8 cellular contexts compared by ENCODE assay signal in the genomic region with DNA sequence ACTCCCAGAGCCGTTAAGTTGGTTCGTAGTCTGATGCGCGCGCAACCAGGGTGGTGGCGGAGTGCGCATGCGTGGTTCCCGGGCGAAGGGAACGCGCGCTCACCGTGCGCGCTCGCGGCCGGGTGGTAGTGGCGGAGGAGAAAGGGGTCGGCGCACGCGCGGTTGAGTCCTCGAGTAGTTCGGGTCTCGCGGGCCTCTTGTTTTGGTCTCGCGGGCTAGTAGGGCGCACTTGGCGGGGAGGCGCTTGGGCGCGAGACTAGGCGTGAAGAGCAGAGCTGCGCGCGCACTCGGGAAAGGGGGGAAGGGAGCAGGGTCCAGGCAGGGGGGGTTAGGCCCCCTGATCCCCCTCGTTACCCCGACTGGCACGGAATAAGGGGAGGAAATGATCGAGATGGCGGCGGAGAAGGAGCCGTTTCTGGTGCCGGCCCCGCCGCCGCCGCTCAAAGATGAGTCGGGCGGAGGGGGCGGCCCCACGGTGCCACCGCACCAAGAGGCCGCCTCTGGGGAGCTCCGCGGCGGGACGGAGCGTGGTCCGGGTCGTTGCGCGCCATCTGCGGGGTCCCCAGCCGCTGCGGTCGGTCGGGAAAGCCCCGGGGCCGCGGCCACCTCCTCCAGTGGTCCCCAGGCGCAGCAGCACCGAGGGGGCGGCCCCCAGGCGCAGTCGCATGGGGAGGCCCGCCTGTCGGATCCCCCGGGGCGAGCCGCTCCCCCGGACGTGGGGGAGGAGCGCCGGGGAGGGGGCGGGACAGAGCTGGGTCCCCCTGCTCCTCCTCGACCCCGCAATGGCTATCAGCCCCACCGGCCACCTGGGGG. TPM values are rescaled to one million over a fixed set of nuclear protein-coding genes. Genes with fewer than 3 reads are reported as not detected.
DNase-seq lines count a peak whose midpoint lies in the region; ATAC-seq, FAIRE-seq and TF ChIP-seq lines count a peak whose summit lies in the region.

A gene with protein sequence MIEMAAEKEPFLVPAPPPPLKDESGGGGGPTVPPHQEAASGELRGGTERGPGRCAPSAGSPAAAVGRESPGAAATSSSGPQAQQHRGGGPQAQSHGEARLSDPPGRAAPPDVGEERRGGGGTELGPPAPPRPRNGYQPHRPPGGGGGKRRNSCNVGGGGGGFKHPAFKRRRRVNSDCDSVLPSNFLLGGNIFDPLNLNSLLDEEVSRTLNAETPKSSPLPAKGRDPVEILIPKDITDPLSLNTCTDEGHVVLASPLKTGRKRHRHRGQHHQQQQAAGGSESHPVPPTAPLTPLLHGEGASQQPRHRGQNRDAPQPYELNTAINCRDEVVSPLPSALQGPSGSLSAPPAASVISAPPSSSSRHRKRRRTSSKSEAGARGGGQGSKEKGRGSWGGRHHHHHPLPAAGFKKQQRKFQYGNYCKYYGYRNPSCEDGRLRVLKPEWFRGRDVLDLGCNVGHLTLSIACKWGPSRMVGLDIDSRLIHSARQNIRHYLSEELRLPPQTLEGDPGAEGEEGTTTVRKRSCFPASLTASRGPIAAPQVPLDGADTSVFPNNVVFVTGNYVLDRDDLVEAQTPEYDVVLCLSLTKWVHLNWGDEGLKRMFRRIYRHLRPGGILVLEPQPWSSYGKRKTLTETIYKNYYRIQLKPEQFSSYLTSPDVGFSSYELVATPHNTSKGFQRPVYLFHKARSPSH (plus strand): TSS at position 195 of the 813 bp plus-strand sequence. CDS start 188 bp downstream, at position 383.

- DNase-seq in GF-D8 (lab: John Stamatoyannopoulos, UW), result peak; percentile 86
- DNase-seq in HFF-Myc (ENCODE audit: extremely low read depth, low read depth), result peak; percentile 73
- peak; percentile 99 for DNase-seq in NCI-H1092 (lab: John Stamatoyannopoulos, UW)
- DNase-seq in activated naive CD4-positive, alpha-beta T cell treated with anti-CD3 and anti-CD28 coated beads, Interleukin-2, amount 10 ng/mL, durations not matched to agents 7 days and 5 days, result peak; percentile 97
- peak; percentile 90 to 94 for DNase-seq in frontal cortex (ENCODE audit: low spot score in 2 of 2)

- H3K9me3 Mint-ChIP-seq in activated naive CD4-positive, alpha-beta T cell treated with anti-CD3 and anti-CD28 coated beads, Interleukin-2, amount 10 ng/mL, durations not matched to agents 7 days and 5 days, result no peaks in the 10 kb centered on the region

- peaks cover 26 to 35% of the 10 kb centered on the region in 2 experiments for H3K4me1 ChIP-seq in neutrophil (ENCODE audit: control insufficient read depth in 1 of 2, insufficient read depth in 1 of 2, low read depth in 1 of 2, low read length in 1 of 2)
- H3K4me1 ChIP-seq in subcutaneous abdominal adipose tissue (ENCODE audit: control insufficient read depth in 5 of 5, insufficient read depth in 5 of 5, low read length in 5 of 5), result peaks cover 5 to 48% (median 46%) of the 10 kb centered on the region in 5 donors

- H3K27ac Mint-ChIP-seq in activated naive CD4-positive, alpha-beta T cell treated with anti-CD3 and anti-CD28 coated beads, Interleukin-2, amount 10 ng/mL, durations not matched to agents 7 days and 5 days, result peak within 1 kb of the TSS; percentile 100

- H3K4me3 Mint-ChIP-seq in activated naive CD4-positive, alpha-beta T cell treated with anti-CD3 and anti-CD28 coated beads, Interleukin-2, amount 10 ng/mL, durations not matched to agents 7 days and 5 days, result peak within 1 kb of the TSS; percentile 96

- H3K4me3 ChIP-seq in HFF-Myc (replicated peaks; ENCODE audit: low read depth, low read length) (peak within 1 kb of the TSS; percentile 76), neutrophil (ENCODE audit: low read depth in 1 of 2, low read length in 1 of 2) (peak within 1 kb of the TSS; percentile 95 to 98), subcutaneous abdominal adipose tissue (ENCODE audit: low read depth in 1 of 5, low read length in 5 of 5) (peak within 1 kb of the TSS; percentile 83 to 90 (median 84))

- no peaks in the 10 kb centered on the region for H3K27me3 ChIP-seq in neutrophil
- H3K27me3 ChIP-seq in subcutaneous abdominal adipose tissue (ENCODE audit: control insufficient read depth in 5 of 5, insufficient read depth in 4 of 5, low read length in 5 of 5), result no peaks in the 10 kb centered on the region

- peak; percentile 68 for ATAC-seq in SK-N-SH treated with all-trans-retinoic acid at 6 μM for 48 hours

- H3K36me3 ChIP-seq in neutrophil (peaks cover 24% of the 10 kb centered on the region), subcutaneous abdominal adipose tissue (ENCODE audit: control insufficient read depth in 5 of 5, insufficient read depth in 5 of 5, low read length in 5 of 5) (peaks cover 0 to 29% (median 23%) of the 10 kb centered on the region in 5 donors)

- TF ChIP-seq CTCF in HFF-Myc (IDR thresholded peaks at IDR 0.05; ENCODE audit: low read depth, low read length, missing control alignments) (no peak), neutrophil (IDR thresholded peaks at IDR 0.05) (no peak)

- H3K27ac ChIP-seq in neutrophil (peak within 1 kb of the TSS; percentile 98), subcutaneous abdominal adipose tissue (ENCODE audit: low read depth, low read length) (peak within 1 kb of the TSS; percentile 95)

- H3K9me3 ChIP-seq in neutrophil, result no peaks in the 10 kb centered on the region
- no peaks in the 10 kb centered on the region for H3K9me3 ChIP-seq in subcutaneous abdominal adipose tissue (ENCODE audit: control insufficient read depth in 5 of 5, low read length in 5 of 5)

- CTCF ChIA-PET in activated naive CD4-positive, alpha-beta T cell treated with anti-CD3 and anti-CD28 coated beads, Interleukin-2, amount 10 ng/mL, durations not matched to agents 7 days and 5 days (lab: Charles Lee), result interaction anchor here (1.1 to 2.0 kb wide), 4 partner anchors 21 to 53 kb away, joined by 3 to 5 read pairs (median 3); no protein-coding TSS in a partner anchor

- peak within 1 kb of the TSS; percentile 77 to 94 (median 87) for H3K9ac ChIP-seq in subcutaneous abdominal adipose tissue (ENCODE audit: low read length in 5 of 5)

- FAIRE-seq in frontal cortex (lab: Jason Lieb, UNC), result no peak

- peaks cover 55% of the 10 kb centered on the region for H3K4me1 Mint-ChIP-seq in activated naive CD4-positive, alpha-beta T cell treated with anti-CD3 and anti-CD28 coated beads, Interleukin-2, amount 10 ng/mL, durations not matched to agents 7 days and 5 days

- H3K36me3 Mint-ChIP-seq in activated naive CD4-positive, alpha-beta T cell treated with anti-CD3 and anti-CD28 coated beads, Interleukin-2, amount 10 ng/mL, durations not matched to agents 7 days and 5 days, result peaks cover 50% of the 10 kb centered on the region

- H3K27me3 Mint-ChIP-seq in activated naive CD4-positive, alpha-beta T cell treated with anti-CD3 and anti-CD28 coated beads, Interleukin-2, amount 10 ng/mL, durations not matched to agents 7 days and 5 days, result peaks cover 23% of the 10 kb centered on the region

TF ChIP-seq in SK-N-SH treated with all-trans-retinoic acid at 6 μM for 48 hours, 23 proteins besides CTCF, POLR2A, EP300 and RAD21 (continues in another document):
- TF ChIP-seq PPARA (CRISPR knock-in tag; IDR thresholded peaks at IDR 0.05; ENCODE audit: borderline replicate concordance) (no peak), ZNF70 (CRISPR knock-in tag; IDR thresholded peaks at IDR 0.05) (no peak), BACH2 (CRISPR knock-in tag; IDR thresholded peaks at IDR 0.05; ENCODE audit: borderline replicate concordance) (no peak), GLIS3 (CRISPR knock-in tag; IDR thresholded peaks at IDR 0.05) (peak; percentile 44; the same call in 1 of the 2 replicates), RARB (CRISPR knock-in tag; IDR thresholded peaks at IDR 0.05) (no peak), ZNF565 (CRISPR knock-in tag; conservative IDR thresholded peaks at IDR 0.05; ENCODE audit: low read depth) (no peak), TOX (CRISPR knock-in tag; IDR thresholded peaks at IDR 0.05; ENCODE audit: borderline replicate concordance) (no peak), ZFP3 (CRISPR knock-in tag; IDR thresholded peaks at IDR 0.05) (peak; percentile 82; the same call in 1 of the 2 replicates), ZC3H10 (CRISPR knock-in tag; IDR thresholded peaks at IDR 0.05) (0 out of 2 replicates have a peak, but pooled peaks have one; percentile 33), ZNF8 (CRISPR knock-in tag; IDR thresholded peaks at IDR 0.05) (no peak), ARNTL (CRISPR knock-in tag; IDR thresholded peaks at IDR 0.05; ENCODE audit: borderline replicate concordance, low read depth) (no peak), TCF4 (CRISPR knock-in tag; IDR thresholded peaks at IDR 0.05; ENCODE audit: borderline replicate concordance) (no peak), SNAI2 (CRISPR knock-in tag; IDR thresholded peaks at IDR 0.05) (no peak)
- TF ChIP-seq, protein P1, sequence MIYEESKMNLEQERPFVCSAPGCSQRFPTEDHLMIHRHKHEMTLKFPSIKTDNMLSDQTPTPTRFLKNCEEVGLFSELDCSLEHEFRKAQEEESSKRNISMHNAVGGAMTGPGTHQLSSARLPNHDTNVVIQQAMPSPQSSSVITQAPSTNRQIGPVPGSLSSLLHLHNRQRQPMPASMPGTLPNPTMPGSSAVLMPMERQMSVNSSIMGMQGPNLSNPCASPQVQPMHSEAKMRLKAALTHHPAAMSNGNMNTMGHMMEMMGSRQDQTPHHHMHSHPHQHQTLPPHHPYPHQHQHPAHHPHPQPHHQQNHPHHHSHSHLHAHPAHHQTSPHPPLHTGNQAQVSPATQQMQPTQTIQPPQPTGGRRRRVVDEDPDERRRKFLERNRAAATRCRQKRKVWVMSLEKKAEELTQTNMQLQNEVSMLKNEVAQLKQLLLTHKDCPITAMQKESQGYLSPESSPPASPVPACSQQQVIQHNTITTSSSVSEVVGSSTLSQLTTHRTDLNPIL (CRISPR knock-in tag; IDR thresholded peaks at IDR 0.05; ENCODE audit: low read depth), result no peak
- TF ChIP-seq, protein P2, sequence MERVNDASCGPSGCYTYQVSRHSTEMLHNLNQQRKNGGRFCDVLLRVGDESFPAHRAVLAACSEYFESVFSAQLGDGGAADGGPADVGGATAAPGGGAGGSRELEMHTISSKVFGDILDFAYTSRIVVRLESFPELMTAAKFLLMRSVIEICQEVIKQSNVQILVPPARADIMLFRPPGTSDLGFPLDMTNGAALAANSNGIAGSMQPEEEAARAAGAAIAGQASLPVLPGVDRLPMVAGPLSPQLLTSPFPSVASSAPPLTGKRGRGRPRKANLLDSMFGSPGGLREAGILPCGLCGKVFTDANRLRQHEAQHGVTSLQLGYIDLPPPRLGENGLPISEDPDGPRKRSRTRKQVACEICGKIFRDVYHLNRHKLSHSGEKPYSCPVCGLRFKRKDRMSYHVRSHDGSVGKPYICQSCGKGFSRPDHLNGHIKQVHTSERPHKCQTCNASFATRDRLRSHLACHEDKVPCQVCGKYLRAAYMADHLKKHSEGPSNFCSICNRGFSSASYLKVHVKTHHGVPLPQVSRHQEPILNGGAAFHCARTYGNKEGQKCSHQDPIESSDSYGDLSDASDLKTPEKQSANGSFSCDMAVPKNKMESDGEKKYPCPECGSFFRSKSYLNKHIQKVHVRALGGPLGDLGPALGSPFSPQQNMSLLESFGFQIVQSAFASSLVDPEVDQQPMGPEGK (CRISPR knock-in tag; IDR thresholded peaks at IDR 0.05; ENCODE audit: borderline replicate concordance), result peak; percentile 68

RNA-seq across cellular contexts. Expression of the gene that starts here (rescaled TPM):
- 27.7 TPM for total RNA-seq in frontal cortex

Comparison
In these comparisons a context has a peak if more than half of its experiments do, and no peak if none do; other contexts are left out.
1. Peak in every context shown above with its lines: DNase-seq, ATAC-seq, H3K4me3 ChIP-seq and H3K27ac ChIP-seq.